8 cellular contexts compared by ENCODE assay signal in the genomic region with DNA sequence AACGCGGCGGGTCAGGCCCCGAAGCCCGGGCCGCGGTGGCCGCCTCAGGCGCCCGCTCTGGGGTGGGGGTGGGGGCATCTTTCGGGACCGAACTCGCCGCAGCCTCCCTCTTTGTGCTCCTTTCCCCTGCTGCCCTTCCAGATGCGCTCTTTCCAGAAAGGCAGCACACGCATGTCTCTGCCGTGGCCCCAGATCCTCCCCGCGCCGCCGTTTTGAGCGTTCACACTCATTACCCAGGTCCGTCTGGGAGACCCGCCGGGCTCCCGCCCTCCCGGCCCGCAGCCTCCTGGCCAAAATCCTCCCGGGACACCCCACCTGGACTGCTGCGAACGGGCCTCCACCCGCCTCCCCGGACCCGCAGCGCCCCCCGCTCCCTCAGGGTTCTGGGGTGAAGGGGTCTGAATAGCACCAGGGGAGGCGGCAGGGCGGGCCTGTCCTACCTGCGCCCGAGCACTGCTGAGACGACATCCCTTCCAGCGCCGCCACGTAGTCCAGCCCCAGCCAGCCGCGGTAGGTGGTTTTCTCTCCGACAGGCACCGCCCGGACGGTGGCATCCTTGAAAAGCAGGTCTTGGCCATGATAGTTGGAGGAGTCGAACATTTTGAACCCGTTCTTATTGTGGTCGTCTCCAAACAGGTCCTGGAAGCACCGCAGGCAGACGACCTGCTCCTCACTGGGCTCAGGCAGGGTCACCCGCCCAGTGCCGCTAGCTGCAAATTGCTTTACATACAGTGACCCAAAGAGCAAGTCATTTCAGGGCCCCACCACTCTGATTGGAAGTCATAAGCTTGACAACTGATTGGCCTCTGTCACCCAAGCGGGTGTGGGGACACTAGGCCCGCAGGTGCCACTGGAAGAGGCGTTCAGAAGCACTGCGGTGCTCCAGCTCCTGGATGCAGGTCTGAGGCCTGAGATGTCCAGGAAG. TPM values are rescaled to one million over a fixed set of nuclear protein-coding genes. Genes with fewer than 3 reads are reported as not detected.
DNase-seq lines count a peak whose midpoint lies in the region; ATAC-seq and TF ChIP-seq lines count a peak whose summit lies in the region.

No MANE protein-coding gene starts in this region.

- H3K27me3 ChIP-seq in Caco-2 (replicated peaks; ENCODE audit: control insufficient read depth, insufficient read depth, low read length) = no peaks in the 10 kb centered on the region
- H3K27me3 ChIP-seq in H7 (ENCODE audit: control insufficient read depth, insufficient read depth, low read length) = peaks cover 26% of the 10 kb centered on the region

- peaks cover 15% of the 10 kb centered on the region for H3K36me3 Mint-ChIP-seq in Caco-2 (ENCODE audit: insufficient read depth, unreplicated experiment)
- no peaks in the 10 kb centered on the region for H3K36me3 Mint-ChIP-seq in activated naive CD8-positive, alpha-beta T cell treated with anti-CD3 and anti-CD28 coated beads, Interleukin-2, amount 10 ng/mL, durations not matched to agents 7 days and 5 days
- H3K36me3 Mint-ChIP-seq in stimulated activated effector memory CD8-positive, alpha-beta T cell treated with anti-CD3 and anti-CD28 coated beads, Interleukin-12 subunit alpha, Interleukin-12 subunit beta, amount 100 ng/mL, for 72 hours = peaks cover 6% of the 10 kb centered on the region

- peaks cover 26% of the 10 kb centered on the region for H3K4me1 ChIP-seq in Caco-2

- no peaks in the 10 kb centered on the region for H3K9me3 ChIP-seq in Caco-2

- peak overlapping the region; percentile 86 for H3K27ac Mint-ChIP-seq in Caco-2 (ENCODE audit: unreplicated experiment)
- peak overlapping the region; percentile 77 for H3K27ac Mint-ChIP-seq in activated naive CD8-positive, alpha-beta T cell treated with anti-CD3 and anti-CD28 coated beads, Interleukin-2, amount 10 ng/mL, durations not matched to agents 7 days and 5 days
- H3K27ac Mint-ChIP-seq in stimulated activated effector memory CD8-positive, alpha-beta T cell treated with anti-CD3 and anti-CD28 coated beads, Interleukin-12 subunit alpha, Interleukin-12 subunit beta, amount 100 ng/mL, for 72 hours = peak overlapping the region; percentile 85

- TF ChIP-seq CTCF in Caco-2 (IDR thresholded peaks at IDR 0.05; ENCODE audit: insufficient read depth in 1 of 2, low read depth in 1 of 2, low read length in 1 of 2, severe bottlenecking in 1 of 2, unreplicated experiment in 1 of 2) = no peak

- H3K27me3 Mint-ChIP-seq in Caco-2 (ENCODE audit: insufficient read depth, unreplicated experiment) = no peaks in the 10 kb centered on the region
- H3K27me3 Mint-ChIP-seq in activated naive CD8-positive, alpha-beta T cell treated with anti-CD3 and anti-CD28 coated beads, Interleukin-2, amount 10 ng/mL, durations not matched to agents 7 days and 5 days = peaks cover 1% of the 10 kb centered on the region

- CTCF ChIA-PET in Caco-2 (lab: Charles Lee) = interaction anchor here (0.6 to 1.5 kb wide), 6 partner anchors 13 to 32 kb away, joined by 3 to 14 read pairs (median 4); a partner anchor contains a TSS

- no peaks in the 10 kb centered on the region for H3K9me3 Mint-ChIP-seq in Caco-2 (ENCODE audit: unreplicated experiment)
- H3K9me3 Mint-ChIP-seq in activated naive CD8-positive, alpha-beta T cell treated with anti-CD3 and anti-CD28 coated beads, Interleukin-2, amount 10 ng/mL, durations not matched to agents 7 days and 5 days = no peaks in the 10 kb centered on the region
- H3K9me3 Mint-ChIP-seq in stimulated activated effector memory CD8-positive, alpha-beta T cell treated with anti-CD3 and anti-CD28 coated beads, Interleukin-12 subunit alpha, Interleukin-12 subunit beta, amount 100 ng/mL, for 72 hours = no peaks in the 10 kb centered on the region

- ATAC-seq in activated naive CD8-positive, alpha-beta T cell treated with anti-CD3 and anti-CD28 coated beads, Interleukin-2, amount 10 ng/mL, durations not matched to agents 7 days and 5 days (ENCODE audit: low read depth) = peak; percentile 27
- peak; percentile 17 for ATAC-seq in stimulated activated effector memory CD8-positive, alpha-beta T cell treated with anti-CD3 and anti-CD28 coated beads, Interleukin-12 subunit alpha, Interleukin-12 subunit beta, amount 100 ng/mL, for 72 hours

- POLR2A ChIA-PET in Caco-2 (lab: Charles Lee) = interaction anchor here (0.9 to 1.9 kb wide), 3 partner anchors 13 to 62 kb away, joined by 3 to 6 read pairs (median 3); a partner anchor contains a TSS
- POLR2A ChIA-PET in activated naive CD8-positive, alpha-beta T cell treated with anti-CD3 and anti-CD28 coated beads, Interleukin-2, amount 10 ng/mL, durations not matched to agents 7 days and 5 days (lab: Charles Lee) = interaction anchor here (0.7 kb wide), 1 partner anchor 19 kb away, joined by 3 read pairs; no protein-coding TSS in a partner anchor

- H3K4me1 Mint-ChIP-seq in Caco-2 (ENCODE audit: low read depth, unreplicated experiment) = peaks cover 10% of the 10 kb centered on the region
- peaks cover 9% of the 10 kb centered on the region for H3K4me1 Mint-ChIP-seq in activated naive CD8-positive, alpha-beta T cell treated with anti-CD3 and anti-CD28 coated beads, Interleukin-2, amount 10 ng/mL, durations not matched to agents 7 days and 5 days
- peaks cover 17% of the 10 kb centered on the region for H3K4me1 Mint-ChIP-seq in stimulated activated effector memory CD8-positive, alpha-beta T cell treated with anti-CD3 and anti-CD28 coated beads, Interleukin-12 subunit alpha, Interleukin-12 subunit beta, amount 100 ng/mL, for 72 hours

- no TSS peak for BruUV-seq in Caco-2 (replicated peaks; lab: Mats Ljungman, UMichigan)

- H3K4me3 Mint-ChIP-seq in Caco-2 (ENCODE audit: unreplicated experiment) = peak overlapping the region; percentile 91
- peak overlapping the region; percentile 87 for H3K4me3 Mint-ChIP-seq in activated naive CD8-positive, alpha-beta T cell treated with anti-CD3 and anti-CD28 coated beads, Interleukin-2, amount 10 ng/mL, durations not matched to agents 7 days and 5 days
- peak overlapping the region; percentile 73 for H3K4me3 Mint-ChIP-seq in stimulated activated effector memory CD8-positive, alpha-beta T cell treated with anti-CD3 and anti-CD28 coated beads, Interleukin-12 subunit alpha, Interleukin-12 subunit beta, amount 100 ng/mL, for 72 hours

- DNase-seq in Caco-2 (peak; percentile 43 to 56), H7 (no peak), NCI-H510A (lab: John Stamatoyannopoulos, UW) (peak; percentile 39), iPS-NIHi7 (ENCODE audit: extremely low spot score) (peak; percentile 53), pons (ENCODE audit: low spot score) (no peak), D341Med (ENCODE audit: low spot score) (no peak)
- DNase-seq in activated naive CD8-positive, alpha-beta T cell treated with anti-CD3 and anti-CD28 coated beads, Interleukin-2, amount 10 ng/mL, durations not matched to agents 7 days and 5 days = peak; percentile 60
- peak in 1 of 2 donors; percentile 65 for DNase-seq in stimulated activated effector memory CD8-positive, alpha-beta T cell treated with anti-CD3 and anti-CD28 coated beads, Interleukin-12 subunit alpha, Interleukin-12 subunit beta, amount 100 ng/mL, for 72 hours (ENCODE audit: low spot score in 2 of 2)

- intact Hi-C loops in Caco-2 (cut with micrococcal nuclease; ENCODE audit: unreplicated experiment) = loop anchor here (1.0 to 10.0 kb wide), 2 partner anchors 26 to 181 kb away; a partner anchor contains a TSS

- no peaks in the 10 kb centered on the region for H3K36me3 ChIP-seq in Caco-2 (ENCODE audit: control insufficient read depth, insufficient read depth, low read length)
- no peaks in the 10 kb centered on the region for H3K36me3 ChIP-seq in H7 (replicated peaks; ENCODE audit: control insufficient read depth, insufficient read depth, low read length)

- H3K4me3 ChIP-seq in Caco-2 (ENCODE audit: low read depth, low read length) (peak overlapping the region; percentile 82), H7 (ENCODE audit: insufficient read depth, low read depth, low read length) (peak overlapping the region; percentile 60)

RNA-seq across cellular contexts. Expression of a gene that starts 25.9 kb away (rescaled TPM):
- total RNA-seq in Caco-2 (2022) = 29.3 and 30.6 TPM in 2 replicates
- 3.5 and 4.8 TPM in 2 replicates for total RNA-seq in H7 (2014; rRNA removed; shearing (Covaris generic))
- 1 to 10 TPM; 5.4 to 5.6 TPM for total RNA-seq in activated naive CD8-positive, alpha-beta T cell treated with anti-CD3 and anti-CD28 coated beads, Interleukin-2, amount 10 ng/mL, durations not matched to agents 7 days and 5 days

RNA-seq across cellular contexts. Expression of a gene that starts 35.1 kb away (rescaled TPM):
- total RNA-seq in Caco-2 (2022) = 4.9 and 5.1 TPM in 2 replicates
- total RNA-seq in H7 (2014; rRNA removed; shearing (Covaris generic)) = 0.55 and 1.2 TPM in 2 replicates
- 1 to 10 TPM; 1.4 TPM for total RNA-seq in activated naive CD8-positive, alpha-beta T cell treated with anti-CD3 and anti-CD28 coated beads, Interleukin-2, amount 10 ng/mL, durations not matched to agents 7 days and 5 days

Comparison
In these comparisons a context has a peak if more than half of its experiments do, and no peak if none do; other contexts are left out.
1. DNase-seq: peak in Caco-2 (2 of 2), NCI-H510A (single experiment), activated naive CD8-positive, alpha-beta T cell treated with anti-CD3 and anti-CD28 coated beads, Interleukin-2, amount 10 ng/mL, durations not matched to agents 7 days and 5 days (single experiment) and iPS-NIHi7 (single experiment); none in H7 (single experiment), pons (single experiment) and D341Med (single experiment).
2. Peak in every context shown above with its lines, with median percentiles within 50 percentile points of each other: H3K27ac Mint-ChIP-seq and H3K4me3 Mint-ChIP-seq.